ENCODE assay signal across 12 cellular contexts in the genomic region with DNA sequence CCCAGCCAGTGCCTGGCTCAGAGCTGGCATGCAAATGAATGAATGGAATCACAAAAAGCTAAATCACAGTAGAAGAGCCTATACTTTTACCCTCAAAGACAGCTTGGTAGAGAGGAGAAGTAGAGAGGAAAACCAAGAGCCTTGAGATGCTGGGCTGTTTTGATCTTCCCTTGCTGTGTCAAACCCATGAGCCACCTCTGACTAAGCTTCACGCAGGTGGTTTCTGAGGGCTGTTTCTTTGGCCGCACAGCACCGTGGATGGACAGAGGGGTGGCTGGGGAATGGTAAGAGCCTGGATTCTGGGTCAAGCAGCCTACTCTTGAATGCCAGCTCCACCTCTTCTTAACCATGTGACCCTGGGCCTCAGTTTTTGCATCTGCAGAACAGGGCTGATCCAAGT. TPM values are rescaled to one million over a fixed set of nuclear protein-coding genes. Genes with fewer than 3 reads are reported as not detected.
DNase-seq lines count a peak whose midpoint lies in the region; ATAC-seq and TF ChIP-seq lines count a peak whose summit lies in the region.
"Had no signal": no experiment of that assay in that cellular context is flagged by ENCODE, and none has a peak within 500 bp of the region (broad histone marks: within the 10 kb centered on the region; RNA-seq: fewer than 3 reads in every experiment).

No MANE protein-coding gene starts in this region.

- H3K27ac ChIP-seq in SU-DHL-6 (ENCODE audit: low read depth, low read length): peak overlapping the region; percentile 76
- peak overlapping the region; percentile 96 for H3K27ac ChIP-seq in psoas muscle
- H3K27ac ChIP-seq: 22Rv1 had no signal

- ATAC-seq in psoas muscle: no peak
- ATAC-seq in esophagus mucosa: no peak
- no peak for ATAC-seq in GM21786 (IDR thresholded peaks at IDR 0.05; ENCODE audit: unreplicated experiment)
- ATAC-seq: right cardiac atrium had no signal

- TF ChIP-seq CTCF in SU-DHL-6 (IDR thresholded peaks at IDR 0.05; ENCODE audit: insufficient read depth, low read length, poor library complexity, severe bottlenecking): no peak
- no peak for TF ChIP-seq CTCF in psoas muscle (IDR thresholded peaks at IDR 0.05)

- peak overlapping the region; percentile 36 for H3K4me2 ChIP-seq in SU-DHL-6 (ENCODE audit: low read depth, low read length, poor library complexity, severe bottlenecking)

- no peak overlapping the region for H3K27ac Mint-ChIP-seq in activated naive CD4-positive, alpha-beta T cell treated with anti-CD3 and anti-CD28 coated beads, Interleukin-2, amount 50 U/mL, for 24 hours

- H2AFZ ChIP-seq in SU-DHL-6 (ENCODE audit: low read depth, low read length, severe bottlenecking): peak overlapping the region; percentile 37

- H3K9ac ChIP-seq in SU-DHL-6 (ENCODE audit: low read length): peak overlapping the region; percentile 17

- H3K4me3 ChIP-seq in SU-DHL-6 (ENCODE audit: insufficient read depth, low read length, poor library complexity, severe bottlenecking) (no peak overlapping the region), psoas muscle (no peak overlapping the region)
- H3K4me3 ChIP-seq: tibial artery had no signal

- no peaks in the 10 kb centered on the region for H4K20me1 ChIP-seq in SU-DHL-6 (ENCODE audit: low read depth, low read length)

- WGBS in psoas muscle, 3 donors: 80 to 96% (median 86%) methylated on average over 3 of the region's 3 CpGs

- H3K27me3 ChIP-seq in SU-DHL-6 (ENCODE audit: low read length) (no peaks in the 10 kb centered on the region), psoas muscle (ENCODE audit: insufficient read depth in 3 of 3, low read length in 2 of 3) (no peaks in the 10 kb centered on the region)

- no peaks in the 10 kb centered on the region for H3K36me3 Mint-ChIP-seq in activated naive CD4-positive, alpha-beta T cell treated with anti-CD3 and anti-CD28 coated beads, Interleukin-2, amount 50 U/mL, for 24 hours

- H3K9me2 ChIP-seq in SU-DHL-6 (replicated peaks; ENCODE audit: insufficient read depth, low read length): no peaks in the 10 kb centered on the region

- H3K9me3 ChIP-seq in SU-DHL-6 (ENCODE audit: insufficient read depth, low read length) (no peaks in the 10 kb centered on the region), psoas muscle (no peaks in the 10 kb centered on the region)
- H3K9me3 ChIP-seq: tibial artery had no signal

- intact Hi-C loops in psoas muscle (cut with DNase I): loop anchor here in 1 of 2 donors (10.0 kb wide), 1 partner anchor 287 kb away; no protein-coding TSS in a partner anchor

- peak overlapping the region; percentile 79 for H3K4me3 Mint-ChIP-seq in activated naive CD4-positive, alpha-beta T cell treated with anti-CD3 and anti-CD28 coated beads, Interleukin-2, amount 50 U/mL, for 24 hours

- H3K27me3 Mint-ChIP-seq in activated naive CD4-positive, alpha-beta T cell treated with anti-CD3 and anti-CD28 coated beads, Interleukin-2, amount 50 U/mL, for 24 hours: no peaks in the 10 kb centered on the region

- H3F3A ChIP-seq in SU-DHL-6 (ENCODE audit: insufficient read depth): peaks cover 40% of the 10 kb centered on the region

- H3K4me1 ChIP-seq in psoas muscle: peaks cover 47% of the 10 kb centered on the region

- no peaks in the 10 kb centered on the region for H3K79me2 ChIP-seq in SU-DHL-6 (ENCODE audit: insufficient read depth, low read length)

- peak; percentile 68 for DNase-seq in NK-92 treated with Interleukin-12 subunit alpha and Interleukin-12 subunit beta, amount 100 ng/mL, for 24 hours (lab: John Stamatoyannopoulos, UW)
- DNase-seq in NK-92 (lab: John Stamatoyannopoulos, UW; ENCODE audit: unreplicated experiment): no peak
- peak in 1 of 2 donors; percentile 10 for DNase-seq in psoas muscle
- no peak for DNase-seq in NCI-H2196 (lab: John Stamatoyannopoulos, UW; ENCODE audit: unreplicated experiment)
- DNase-seq: cortex of kidney, right cardiac atrium, tibial artery had no signal

- H3K36me3 ChIP-seq in SU-DHL-6 (ENCODE audit: low read length) (no peaks in the 10 kb centered on the region), psoas muscle (ENCODE audit: insufficient read depth in 1 of 2, low read depth in 1 of 2) (no peaks in the 10 kb centered on the region)
- H3K36me3 ChIP-seq: tibial artery had no signal

- no peaks in the 10 kb centered on the region for H3K9me3 Mint-ChIP-seq in activated naive CD4-positive, alpha-beta T cell treated with anti-CD3 and anti-CD28 coated beads, Interleukin-2, amount 50 U/mL, for 24 hours

- H3K4me1 Mint-ChIP-seq in activated naive CD4-positive, alpha-beta T cell treated with anti-CD3 and anti-CD28 coated beads, Interleukin-2, amount 50 U/mL, for 24 hours: peaks cover 71% of the 10 kb centered on the region

RNA-seq across cellular contexts. Expression of a gene that starts 18.6 kb away (rescaled TPM):
- total RNA-seq in psoas muscle: 10 to 100 TPM in 2 of 4 donors, 1 to 10 TPM in 2; 4.4 to 35.8 (median 16.6) TPM
- polyA plus RNA-seq in psoas muscle: 1 to 10 TPM; 2.9 to 3.5 (median 3.5) TPM
- total RNA-seq in esophagus mucosa: 4.2 TPM
